In the genomic region with DNA sequence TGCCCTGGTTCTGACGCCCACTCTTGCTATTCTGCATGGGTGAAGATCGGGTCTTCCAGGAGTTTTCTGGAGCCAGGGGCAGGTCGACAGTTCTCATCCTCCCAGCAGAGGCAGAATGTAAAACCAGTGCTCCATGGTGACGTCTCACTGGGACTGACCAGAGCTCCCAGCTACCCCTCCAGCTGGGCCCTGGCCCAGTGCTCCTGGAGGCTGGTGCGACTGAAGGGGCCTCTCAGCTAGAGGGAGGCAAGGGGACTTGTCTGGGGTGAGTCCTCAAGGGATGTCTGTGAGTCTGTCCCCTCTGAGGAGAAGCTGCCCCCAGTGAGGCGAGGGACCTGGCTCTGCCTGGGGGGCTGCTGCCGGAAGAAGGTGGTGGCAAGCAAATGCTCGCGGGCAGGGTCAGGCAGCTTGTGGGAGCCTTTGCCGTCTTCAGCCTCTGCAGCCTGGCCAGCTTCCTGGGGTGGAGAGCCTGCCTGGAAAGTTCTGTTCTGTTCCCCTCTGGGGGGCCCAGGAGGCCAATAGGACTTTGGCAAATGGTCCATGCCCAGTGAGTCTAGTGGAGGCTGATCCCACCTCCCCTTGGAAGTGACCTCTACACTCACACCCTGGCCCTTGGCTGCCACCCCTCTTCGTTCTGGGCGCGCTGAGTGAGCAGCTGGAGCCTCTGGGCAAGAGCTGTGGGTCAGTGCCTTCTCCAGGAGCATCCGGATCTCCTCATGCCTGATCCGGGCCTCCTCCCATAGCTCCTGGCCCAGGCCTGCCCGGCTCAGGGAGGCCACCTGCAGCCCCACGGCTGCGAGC, we compare ENCODE assay signal across 17 cellular contexts. TPM values are rescaled to one million over a fixed set of nuclear protein-coding genes. Genes with fewer than 3 reads are reported as not detected.
DNase-seq lines count a peak whose midpoint lies in the region; ATAC-seq, FAIRE-seq and TF ChIP-seq lines count a peak whose summit lies in the region.
"Had no signal": no experiment of that assay in that cellular context is flagged by ENCODE, and none has a peak within 500 bp of the region (broad histone marks: within the 10 kb centered on the region; RNA-seq: fewer than 3 reads in every experiment).

No MANE protein-coding gene starts in this region.

- H3K4me1 Mint-ChIP-seq in CD14-positive monocyte: peaks cover 21% of the 10 kb centered on the region

- H3K9ac ChIP-seq in HepG2 (ENCODE audit: insufficient read depth, low read depth, low read length) (no peak overlapping the region), SK-N-SH (no peak overlapping the region)

- TF ChIP-seq RAD21 in HepG2 (CRISPR knock-in tag; IDR thresholded peaks at IDR 0.05): no peak
- TF ChIP-seq RAD21 in SK-N-SH (IDR thresholded peaks at IDR 0.05; ENCODE audit: low read length): no peak

- TF ChIP-seq POLR2A in HepG2 (IDR thresholded peaks at IDR 0.05; ENCODE audit: insufficient read depth in 1 of 2, low read depth in 2 of 2, low read length in 2 of 2): no peak
- no peak for TF ChIP-seq POLR2A in spleen (IDR thresholded peaks at IDR 0.05)

- peak; percentile 52 for DNase-seq in H7
- peak; percentile 76 for DNase-seq in Right ventricle myocardium inferior (ENCODE audit: missing footprints)
- DNase-seq in HepG2 (ENCODE audit: low spot score): no peak
- DNase-seq in spleen: peak; percentile 66
- no peak for DNase-seq in activated CD4-positive, CD25-positive, alpha-beta regulatory T cell treated with anti-CD3 and anti-CD28 coated beads, Interleukin-2, amount 50 U/mL, for 72 hours
- no peak for DNase-seq in SK-N-SH
- no peak for DNase-seq in CD14-positive monocyte (ENCODE audit: low spot score)
- DNase-seq: 8988T, COR-L47, DMS153, HCEC 1CT, KBM-7, NCI-H1105, NCI-H1694 treated with DMSO at 0.1 percent for 48 hours, NCI-H446, SHP77 had no signal

- WGBS in HepG2 (ENCODE audit: low lambda C conversion rate): 40% methylated on average over 18 of the region's 18 CpGs
- 73 to 91% (median 83%) methylated on average over 12 to 18 of the region's 18 CpGs for WGBS in spleen, 5 donors
- WGBS in SK-N-SH (ENCODE audit: low lambda C conversion rate): 91% methylated on average over 6 of the region's 18 CpGs

- no peak for FAIRE-seq in HepG2 (lab: Jason Lieb, UNC)

- TF ChIP-seq CTCF in HepG2 (CRISPR knock-in tag; IDR thresholded peaks at IDR 0.05): no peak
- TF ChIP-seq CTCF in spleen (IDR thresholded peaks at IDR 0.05 in 8 of 11, conservative IDR thresholded peaks at IDR 0.05 in 3 of 11): no peak
- no peak for TF ChIP-seq CTCF in SK-N-SH (IDR thresholded peaks at IDR 0.05)
- TF ChIP-seq CTCF in CD14-positive monocyte (IDR thresholded peaks at IDR 0.05): no peak

- no peaks in the 10 kb centered on the region for H3K9me2 ChIP-seq in SK-N-SH

- H3K36me3 ChIP-seq in H7 (replicated peaks; ENCODE audit: control insufficient read depth, insufficient read depth, low read length) (no peaks in the 10 kb centered on the region), HepG2 (replicated peaks in 1 of 2; ENCODE audit: control insufficient read depth in 1 of 2, insufficient read depth in 2 of 2, low read length in 2 of 2) (no peaks in the 10 kb centered on the region), spleen (no peaks in the 10 kb centered on the region), SK-N-SH (replicated peaks in 1 of 2; ENCODE audit: control insufficient read depth in 1 of 2, insufficient read depth in 2 of 2, low read length in 1 of 2) (no peaks in the 10 kb centered on the region)

- H4K20me1 ChIP-seq in HepG2 (ENCODE audit: insufficient read depth, low read length): no peaks in the 10 kb centered on the region
- no peaks in the 10 kb centered on the region for H4K20me1 ChIP-seq in SK-N-SH (ENCODE audit: insufficient read depth)

- intact Hi-C loops in Right ventricle myocardium inferior (cut with DNase I): no loop called here
- intact Hi-C loops in HepG2 (cut with micrococcal nuclease; ENCODE audit: unreplicated experiment): no loop called here
- intact Hi-C loops in spleen (cut with DNase I; ENCODE audit: low total_unique reads): no loop called here
- intact Hi-C loops in CD14-positive monocyte (cut with micrococcal nuclease): no loop called here

- H3K27ac ChIP-seq in HepG2 (ENCODE audit: extremely low read length, insufficient read depth, low read length) (no peak overlapping the region), spleen (no peak overlapping the region), SK-N-SH (ENCODE audit: low read depth in 2 of 2, low read length in 1 of 2) (no peak overlapping the region)

- CTCF ChIA-PET in HepG2 (lab: Yijun Ruan, JAX; ENCODE audit: low intra/inter-chr PET ratio, low total read pairs) (no interaction called here), SK-N-SH (lab: Yijun Ruan, JAX) (interaction anchor here (1.1 to 9.4 kb wide), 6 partner anchors 8 to 196 kb away, joined by 3 to 95 read pairs (median 4); no protein-coding TSS in a partner anchor)

- H3K79me2 ChIP-seq in HepG2 (ENCODE audit: insufficient read depth, low read length): no peaks in the 10 kb centered on the region
- no peaks in the 10 kb centered on the region for H3K79me2 ChIP-seq in SK-N-SH (ENCODE audit: insufficient read depth)

- TF ChIP-seq EP300 in HepG2 (IDR thresholded peaks at IDR 0.05; ENCODE audit: low read depth in 2 of 2, low read length in 2 of 2): no peak
- TF ChIP-seq EP300 in HepG2 (CRISPR knock-in tag; IDR thresholded peaks at IDR 0.05; ENCODE audit: borderline replicate concordance): no peak
- no peak for TF ChIP-seq EP300 in SK-N-SH (IDR thresholded peaks at IDR 0.05; ENCODE audit: borderline replicate concordance in 1 of 2, low read depth in 1 of 2, low read length in 1 of 2)

- POLR2A ChIA-PET in HepG2 (lab: Yijun Ruan, JAX): no interaction called here
- POLR2A ChIA-PET in SK-N-SH (lab: Yijun Ruan, JAX): no interaction called here

- peaks cover 10% of the 10 kb centered on the region for H3F3A ChIP-seq in SK-N-SH (replicated peaks; ENCODE audit: insufficient read depth)

- H3K27me3 ChIP-seq in H7 (ENCODE audit: control insufficient read depth, insufficient read depth, low read length): no peaks in the 10 kb centered on the region
- H3K27me3 ChIP-seq in HepG2 (ENCODE audit: control insufficient read depth in 1 of 2, insufficient read depth in 2 of 2, low read length in 2 of 2): peaks cover 4 to 37% of the 10 kb centered on the region in 2 experiments; a peak in 4 of 5 replicates
- no peaks in the 10 kb centered on the region for H3K27me3 ChIP-seq in spleen (replicated peaks in 1 of 7)
- no peaks in the 10 kb centered on the region for H3K27me3 ChIP-seq in SK-N-SH (ENCODE audit: insufficient read depth)

- peaks cover 3 to 8% (median 6%) of the 10 kb centered on the region in 3 donors for H3K27me3 Mint-ChIP-seq in CD14-positive monocyte (ENCODE audit: low read depth in 3 of 3)

- no peak overlapping the region for H3K27ac Mint-ChIP-seq in CD14-positive monocyte

- peaks cover 0 to 2% (median 0%) of the 10 kb centered on the region in 7 donors for H3K9me3 Mint-ChIP-seq in CD14-positive monocyte

- H3K9me3 ChIP-seq in HepG2 (ENCODE audit: low read length): no peaks in the 10 kb centered on the region
- H3K9me3 ChIP-seq in spleen: no peaks in the 10 kb centered on the region
- no peaks in the 10 kb centered on the region for H3K9me3 ChIP-seq in SK-N-SH

- H3K4me1 ChIP-seq in HepG2 (ENCODE audit: insufficient read depth, low read length): no peaks in the 10 kb centered on the region
- peaks cover 0 to 9% (median 0%) of the 10 kb centered on the region in 6 donors for H3K4me1 ChIP-seq in spleen
- peaks cover 13 to 28% of the 10 kb centered on the region in 2 experiments; a peak in 3 of 4 replicates for H3K4me1 ChIP-seq in SK-N-SH (ENCODE audit: control insufficient read depth in 1 of 2, insufficient read depth in 2 of 2, low read depth in 1 of 2, low read length in 1 of 2)

- no peak overlapping the region for H3K4me3 Mint-ChIP-seq in CD14-positive monocyte

- H2AFZ ChIP-seq in HepG2 (ENCODE audit: low read length) (no peak overlapping the region), SK-N-SH (ENCODE audit: low read depth) (no peak overlapping the region)

- ATAC-seq in Right ventricle myocardium inferior: peak; percentile 52
- ATAC-seq in HepG2: no peak; the same call in 2 of the 3 replicates
- ATAC-seq in HG03520 (IDR thresholded peaks at IDR 0.05; ENCODE audit: unreplicated experiment): no peak

- H3K4me3 ChIP-seq in H7 (ENCODE audit: insufficient read depth, low read depth, low read length) (no peak overlapping the region), HepG2 (replicated peaks in 1 of 3; ENCODE audit: insufficient read depth in 1 of 3, low read depth in 2 of 3, low read length in 3 of 3) (no peak overlapping the region), spleen (no peak overlapping the region), SK-N-SH (ENCODE audit: low read depth in 2 of 2, low read length in 1 of 2) (no peak overlapping the region)

- H3K4me2 ChIP-seq in HepG2 (ENCODE audit: low read depth, low read length) (no peak overlapping the region), SK-N-SH (no peak overlapping the region)

- H3K36me3 Mint-ChIP-seq in CD14-positive monocyte: no peaks in the 10 kb centered on the region

- no TSS peak for BruUV-seq in HepG2 (replicated peaks; lab: Mats Ljungman, UMichigan)

- in situ Hi-C loops in HepG2 (cut with HindIII; ENCODE audit: extremely low pct_ligation_motif_present, low pct_unique_long_range_greater_than_20kb): loop anchor here (25.0 kb wide), 1 partner anchor 651 kb away; no protein-coding TSS in a partner anchor

RNA-seq across cellular contexts. Expression of a gene that starts 47.5 kb away (rescaled TPM):
- 0.24 and 0.78 TPM in 2 replicates for total RNA-seq in H7 (2014; rRNA removed; shearing (Covaris generic))
- total RNA-seq in Right ventricle myocardium inferior: 7.9 TPM
- total RNA-seq in HepG2 (2016; rRNA removed; fragmentation: Illumina TruSeq; extraction: Trizol): 0.04 and 0.07 TPM in 2 replicates
- not detected in 2 replicates for total RNA-seq in HepG2 (2016; cell fraction: cytosol; rRNA removed; fragmentation: Illumina TruSeq; extraction: Trizol; ENCODE audit: low read depth)
- not detected in 2 replicates for total RNA-seq in HepG2 (2016; cell fraction: insoluble cytoplasmic fraction; rRNA removed; fragmentation: Illumina TruSeq; extraction: Trizol)
- total RNA-seq in HepG2 (2016; cell fraction: membrane; rRNA removed; fragmentation: Illumina TruSeq; extraction: Trizol): not detected in 2 replicates
- total RNA-seq in HepG2 (2016; cell fraction: nucleus; rRNA removed; fragmentation: Illumina TruSeq; extraction: Trizol): not detected in 2 replicates
- not detected in 2 replicates for polyA plus RNA-seq in HepG2 (2011; rRNA removed)
- polyA plus RNA-seq in HepG2 (2011; cell fraction: cytosol; rRNA removed): not detected in 2 replicates
- not detected in 2 replicates for polyA plus RNA-seq in HepG2 (2011; cell fraction: nucleus; rRNA removed)
- not detected in 2 replicates for polyA plus RNA-seq in HepG2 (2012)
- not detected in 2 replicates for polyA plus RNA-seq in HepG2 (2016; cell fraction: cytosol; fragmentation: Illumina TruSeq; extraction: Trizol; ENCODE audit: low read depth)
- not detected in 2 replicates for polyA plus RNA-seq in HepG2 (2016; cell fraction: insoluble cytoplasmic fraction; fragmentation: Illumina TruSeq; extraction: Trizol; ENCODE audit: low read depth)
- not detected in 2 replicates for polyA plus RNA-seq in HepG2 (2016; cell fraction: membrane; fragmentation: Illumina TruSeq; extraction: Trizol; ENCODE audit: low read depth)
- not detected in 2 replicates for polyA plus RNA-seq in HepG2 (2016; cell fraction: nucleus; fragmentation: Illumina TruSeq; extraction: Trizol; ENCODE audit: insufficient read depth, low read depth)
- polyA minus RNA-seq in HepG2 (2011; rRNA and poly(A)+ RNA removed; ENCODE audit: low replicate concordance): 0.02 TPM in 1 of 2 replicates, not detected in the other
- polyA minus RNA-seq in HepG2 (2011; cell fraction: cytosol; rRNA and poly(A)+ RNA removed): not detected in 2 replicates
- polyA minus RNA-seq in HepG2 (2011; cell fraction: nucleus; rRNA and poly(A)+ RNA removed): not detected in 2 replicates
- 1 to 10 TPM in 6 of 7 donors, under 1 TPM in 1; 0.51 to 5.3 (median 3.5) TPM for total RNA-seq in spleen
- 1 to 10 TPM; 4.6 to 7.3 (median 4.8) TPM for polyA plus RNA-seq in spleen
- polyA plus RNA-seq in SK-N-SH (2012; rRNA removed): 0.44 and 0.54 TPM in 2 replicates
- polyA plus RNA-seq in SK-N-SH (2012; cell fraction: cytosol; rRNA removed): 0.26 and 0.41 TPM in 2 replicates
- 1.5 TPM in 2 replicates for polyA plus RNA-seq in SK-N-SH (2012; cell fraction: nucleus; rRNA removed)
- polyA plus RNA-seq in CD14-positive monocyte: not detected

RNA-seq across cellular contexts. Expression of a gene that starts 47.9 kb away (rescaled TPM):
- 0.83 and 1.1 TPM in 2 replicates for total RNA-seq in H7 (2014; rRNA removed; shearing (Covaris generic))
- total RNA-seq in Right ventricle myocardium inferior (581 TPM), HepG2 (2016; rRNA removed; fragmentation: Illumina TruSeq; extraction: Trizol) (4.2 and 4.5 TPM in 2 replicates), spleen (100 to 1,000 TPM in 1 of 7 donors, 10 to 100 TPM in 6; 60.2 to 167 (median 87.6) TPM)
- 0.61 and 0.88 TPM in 2 replicates for total RNA-seq in HepG2 (2016; cell fraction: cytosol; rRNA removed; fragmentation: Illumina TruSeq; extraction: Trizol; ENCODE audit: low read depth)
- total RNA-seq in HepG2 (2016; cell fraction: insoluble cytoplasmic fraction; rRNA removed; fragmentation: Illumina TruSeq; extraction: Trizol): 3.3 and 4.3 TPM in 2 replicates
- total RNA-seq in HepG2 (2016; cell fraction: membrane; rRNA removed; fragmentation: Illumina TruSeq; extraction: Trizol): 2.1 and 2.3 TPM in 2 replicates
- 4.3 and 4.5 TPM in 2 replicates for total RNA-seq in HepG2 (2016; cell fraction: nucleus; rRNA removed; fragmentation: Illumina TruSeq; extraction: Trizol)
- polyA plus RNA-seq in HepG2 (2011; rRNA removed) (46.4 and 52.3 TPM in 2 replicates), spleen (10 to 100 TPM in 2 of 3 donors, 1 to 10 TPM in 1; 9.3 to 35.3 (median 19.8) TPM), SK-N-SH (2012; rRNA removed) (548 and 676 TPM in 2 replicates), CD14-positive monocyte (1 to 10 TPM in 1 of 2 donors, under 1 TPM in 1; 0.47 to 1.6 TPM)
- 39.7 and 45.8 TPM in 2 replicates for polyA plus RNA-seq in HepG2 (2011; cell fraction: cytosol; rRNA removed)
- polyA plus RNA-seq in HepG2 (2011; cell fraction: nucleus; rRNA removed): 48.4 and 54.8 TPM in 2 replicates
- polyA plus RNA-seq in HepG2 (2012): 14.4 and 32.4 TPM in 2 replicates
- 1.5 and 1.8 TPM in 2 replicates for polyA plus RNA-seq in HepG2 (2016; cell fraction: cytosol; fragmentation: Illumina TruSeq; extraction: Trizol; ENCODE audit: low read depth)
- polyA plus RNA-seq in HepG2 (2016; cell fraction: insoluble cytoplasmic fraction; fragmentation: Illumina TruSeq; extraction: Trizol; ENCODE audit: low read depth): 5.3 and 7.5 TPM in 2 replicates
- polyA plus RNA-seq in HepG2 (2016; cell fraction: membrane; fragmentation: Illumina TruSeq; extraction: Trizol; ENCODE audit: low read depth): 2.5 TPM in 2 replicates
- polyA plus RNA-seq in HepG2 (2016; cell fraction: nucleus; fragmentation: Illumina TruSeq; extraction: Trizol; ENCODE audit: insufficient read depth, low read depth): 7.7 and 9.8 TPM in 2 replicates
- 39.1 and 112 TPM in 2 replicates for polyA minus RNA-seq in HepG2 (2011; rRNA and poly(A)+ RNA removed; ENCODE audit: low replicate concordance)
- 43.5 and 48.8 TPM in 2 replicates for polyA minus RNA-seq in HepG2 (2011; cell fraction: cytosol; rRNA and poly(A)+ RNA removed)
- 26.7 and 32.2 TPM in 2 replicates for polyA minus RNA-seq in HepG2 (2011; cell fraction: nucleus; rRNA and poly(A)+ RNA removed)
- polyA plus RNA-seq in SK-N-SH (2012; cell fraction: cytosol; rRNA removed): 278 and 460 TPM in 2 replicates
- polyA plus RNA-seq in SK-N-SH (2012; cell fraction: nucleus; rRNA removed): 675 and 717 TPM in 2 replicates

Comparison
In these comparisons a context has a peak if more than half of its experiments do, and no peak if none do; other contexts are left out.
1. DNase-seq: peak in H7 (single experiment), Right ventricle myocardium inferior (single experiment) and spleen (single experiment); none in HepG2 (single experiment), activated CD4-positive, CD25-positive, alpha-beta regulatory T cell treated with anti-CD3 and anti-CD28 coated beads, Interleukin-2, amount 50 U/mL, for 72 hours (single experiment), SK-N-SH (single experiment) and CD14-positive monocyte (single experiment).
2. RNA of a gene that starts 47.9 kb away (total RNA-seq): 581 TPM in Right ventricle myocardium inferior (single experiment) and 60.2 to 167 TPM in spleen; 0.61 to 4.5 TPM in HepG2 and 0.83 to 1.1 TPM in H7; every median in the first group is over 10 times any median in the second.